9 cellular contexts compared by ENCODE assay signal in genomic region chr9:20382460-20383071, GRCh38.
DNase-seq lines count a peak whose midpoint lies in the region; ATAC-seq lines count a peak whose summit lies in the region.
"Had no signal": no experiment of that assay in that cellular context is flagged by ENCODE, and none has a peak within 500 bp of the region (broad histone marks: within the 10 kb centered on the region; RNA-seq: fewer than 3 reads in every experiment).

No MANE protein-coding gene starts in this region.

- H3K9me3 Mint-ChIP-seq in stimulated activated memory B cell treated with anti-CD40 and anti-IgM and Interleukin-4, amounts not matched to agents 10 μg/mL and 1 μg/mL and 100 μg/mL, for 72 hours: no peaks in the 10 kb centered on the region

- ATAC-seq in GM18498 (IDR thresholded peaks at IDR 0.05; ENCODE audit: unreplicated experiment) (peak; percentile 50), GM21825 (IDR thresholded peaks at IDR 0.05; ENCODE audit: unreplicated experiment) (peak; percentile 50)
- no peak for ATAC-seq in stimulated activated memory B cell treated with anti-CD40 and anti-IgM and Interleukin-4, amounts not matched to agents 10 μg/mL and 1 μg/mL and 100 μg/mL, for 72 hours

- no peaks in the 10 kb centered on the region for H3K27me3 Mint-ChIP-seq in stimulated activated memory B cell treated with anti-CD40 and anti-IgM and Interleukin-4, amounts not matched to agents 10 μg/mL and 1 μg/mL and 100 μg/mL, for 72 hours

- no peaks in the 10 kb centered on the region for H3K36me3 Mint-ChIP-seq in stimulated activated memory B cell treated with anti-CD40 and anti-IgM and Interleukin-4, amounts not matched to agents 10 μg/mL and 1 μg/mL and 100 μg/mL, for 72 hours

- DNase-seq in NCI-H526 (lab: John Stamatoyannopoulos, UW): peak; percentile 86 to 94
- DNase-seq in left kidney (ENCODE audit: low read depth, low spot score): peak; percentile 77
- no peak for DNase-seq in cerebellar cortex (ENCODE audit: low spot score)
- no peak for DNase-seq in activated gamma-delta T cell (lab: John Stamatoyannopoulos, UW)
- DNase-seq in HuH-7 (ENCODE audit: low spot score): no peak
- DNase-seq: activated T-cell treated with anti-CD3 and anti-CD28 coated beads, Interleukin-2, amount 50 U/mL, for 48 hours had no signal

- no peak overlapping the region for H3K27ac Mint-ChIP-seq in stimulated activated memory B cell treated with anti-CD40 and anti-IgM and Interleukin-4, amounts not matched to agents 10 μg/mL and 1 μg/mL and 100 μg/mL, for 72 hours

- H3K4me1 Mint-ChIP-seq in stimulated activated memory B cell treated with anti-CD40 and anti-IgM and Interleukin-4, amounts not matched to agents 10 μg/mL and 1 μg/mL and 100 μg/mL, for 72 hours: no peaks in the 10 kb centered on the region

- no peak overlapping the region for H3K4me3 Mint-ChIP-seq in stimulated activated memory B cell treated with anti-CD40 and anti-IgM and Interleukin-4, amounts not matched to agents 10 μg/mL and 1 μg/mL and 100 μg/mL, for 72 hours

Comparison
In these comparisons a context has a peak if more than half of its experiments do, and no peak if none do; other contexts are left out.
1. DNase-seq: peak in NCI-H526 (2 of 2) and left kidney (single experiment); none in cerebellar cortex (single experiment), activated gamma-delta T cell (single experiment) and HuH-7 (single experiment).